In the genomic region with DNA sequence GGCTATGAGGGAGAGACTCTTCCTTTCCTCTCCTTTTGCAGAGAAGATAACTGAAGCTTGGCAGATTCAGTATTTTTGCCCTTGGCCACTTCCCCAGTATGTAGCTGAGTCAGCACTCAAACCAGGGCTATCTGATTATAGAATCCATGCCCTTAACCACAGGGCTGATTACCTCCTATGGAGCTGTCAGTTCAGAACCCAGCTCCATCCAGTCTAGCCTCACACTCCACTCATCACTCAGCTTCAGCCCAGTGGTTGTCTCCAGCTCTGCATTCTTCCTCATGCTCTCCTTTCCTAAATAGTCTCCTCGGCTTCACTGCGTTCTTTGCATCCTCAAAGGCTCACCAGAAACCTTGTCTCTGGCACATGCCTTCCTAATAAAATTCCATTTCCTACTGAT, we compare ENCODE assay signal across 1 cellular context.
TF ChIP-seq lines count a peak whose summit lies in the region.

No MANE protein-coding gene starts in this region.

TF ChIP-seq in SK-N-SH treated with all-trans-retinoic acid at 6 μM for 48 hours, 23 proteins besides CTCF, POLR2A, EP300 and RAD21 (continued from another document):
- TF ChIP-seq, protein P1, sequence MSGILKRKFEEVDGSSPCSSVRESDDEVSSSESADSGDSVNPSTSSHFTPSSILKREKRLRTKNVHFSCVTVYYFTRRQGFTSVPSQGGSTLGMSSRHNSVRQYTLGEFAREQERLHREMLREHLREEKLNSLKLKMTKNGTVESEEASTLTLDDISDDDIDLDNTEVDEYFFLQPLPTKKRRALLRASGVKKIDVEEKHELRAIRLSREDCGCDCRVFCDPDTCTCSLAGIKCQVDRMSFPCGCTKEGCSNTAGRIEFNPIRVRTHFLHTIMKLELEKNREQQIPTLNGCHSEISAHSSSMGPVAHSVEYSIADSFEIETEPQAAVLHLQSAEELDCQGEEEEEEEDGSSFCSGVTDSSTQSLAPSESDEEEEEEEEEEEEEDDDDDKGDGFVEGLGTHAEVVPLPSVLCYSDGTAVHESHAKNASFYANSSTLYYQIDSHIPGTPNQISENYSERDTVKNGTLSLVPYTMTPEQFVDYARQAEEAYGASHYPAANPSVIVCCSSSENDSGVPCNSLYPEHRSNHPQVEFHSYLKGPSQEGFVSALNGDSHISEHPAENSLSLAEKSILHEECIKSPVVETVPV (CRISPR knock-in tag; IDR thresholded peaks at IDR 0.05) = no peak
- TF ChIP-seq, protein P2, sequence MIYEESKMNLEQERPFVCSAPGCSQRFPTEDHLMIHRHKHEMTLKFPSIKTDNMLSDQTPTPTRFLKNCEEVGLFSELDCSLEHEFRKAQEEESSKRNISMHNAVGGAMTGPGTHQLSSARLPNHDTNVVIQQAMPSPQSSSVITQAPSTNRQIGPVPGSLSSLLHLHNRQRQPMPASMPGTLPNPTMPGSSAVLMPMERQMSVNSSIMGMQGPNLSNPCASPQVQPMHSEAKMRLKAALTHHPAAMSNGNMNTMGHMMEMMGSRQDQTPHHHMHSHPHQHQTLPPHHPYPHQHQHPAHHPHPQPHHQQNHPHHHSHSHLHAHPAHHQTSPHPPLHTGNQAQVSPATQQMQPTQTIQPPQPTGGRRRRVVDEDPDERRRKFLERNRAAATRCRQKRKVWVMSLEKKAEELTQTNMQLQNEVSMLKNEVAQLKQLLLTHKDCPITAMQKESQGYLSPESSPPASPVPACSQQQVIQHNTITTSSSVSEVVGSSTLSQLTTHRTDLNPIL (CRISPR knock-in tag; IDR thresholded peaks at IDR 0.05; ENCODE audit: low read depth) = no peak
- TF ChIP-seq ISL1 (CRISPR knock-in tag; IDR thresholded peaks at IDR 0.05) = peak; percentile 49
- TF ChIP-seq CSDC2 (CRISPR knock-in tag; IDR thresholded peaks at IDR 0.05) = 0 out of 2 replicates have a peak, but pooled peaks have one; percentile 12
